20 cellular contexts compared by ENCODE assay signal in the genomic region with DNA sequence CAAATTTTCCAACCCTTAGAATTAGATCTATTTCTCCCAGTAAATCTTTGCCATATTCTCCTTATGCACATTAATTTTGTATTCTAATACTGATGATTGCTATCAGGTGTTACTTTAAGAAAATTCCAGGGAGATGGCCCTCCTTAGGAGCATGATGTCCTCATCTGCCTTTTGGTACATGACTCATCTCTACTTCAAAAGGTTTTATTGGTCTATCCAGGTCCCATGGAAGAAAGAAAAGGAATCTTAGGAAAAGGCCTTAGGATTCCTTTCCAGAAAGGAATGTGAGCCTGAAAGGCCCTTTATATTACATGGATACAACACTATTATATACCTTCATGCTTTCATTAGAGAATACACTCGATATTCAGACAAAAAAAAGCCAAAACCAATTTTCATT.
DNase-seq lines count a peak whose midpoint lies in the region; ATAC-seq, FAIRE-seq and TF ChIP-seq lines count a peak whose summit lies in the region.
"Had no signal": no experiment of that assay in that cellular context is flagged by ENCODE, and none has a peak within 500 bp of the region (broad histone marks: within the 10 kb centered on the region; RNA-seq: fewer than 3 reads in every experiment).

No MANE protein-coding gene starts in this region.

- no peak overlapping the region for H2BK120ac ChIP-seq in H1 (replicated peaks; ENCODE audit: low read depth, low read length)

- H3K56ac ChIP-seq in H1 (replicated peaks; ENCODE audit: insufficient read length, low read depth, low read length), result no peak overlapping the region

- no peaks in the 10 kb centered on the region for H3K4me1 Mint-ChIP-seq in endodermal cell
- H3K4me1 Mint-ChIP-seq: H9 had no signal

- TF ChIP-seq CTCF in H1 (IDR thresholded peaks at IDR 0.05; ENCODE audit: control extremely low read depth in 1 of 3, insufficient read depth in 1 of 3, low read depth in 1 of 3, low read length in 3 of 3) (no peak), endodermal cell (conservative IDR thresholded peaks at IDR 0.05) (no peak)

- FAIRE-seq in H1 (lab: Jason Lieb, UNC), result no peak
- FAIRE-seq: D721Med had no signal

- H3K23me2 ChIP-seq in H1 (ENCODE audit: low read depth, low read length), result no peaks in the 10 kb centered on the region

- H4K5ac ChIP-seq in H1 (ENCODE audit: insufficient read length, low read depth, low read length), result no peak overlapping the region

- CTCF ChIA-PET in H1 (lab: Charles Lee; ENCODE audit: partially characterized antibody), result no interaction called here

- no peak overlapping the region for H2BK15ac ChIP-seq in H1 (ENCODE audit: low read length)

- H3K9me3 ChIP-seq in H1 (ENCODE audit: insufficient read depth in 2 of 2, low read depth in 1 of 2, low read length in 1 of 2), result no peaks in the 10 kb centered on the region
- H3K9me3 ChIP-seq in aorta (ENCODE audit: control insufficient read depth, low read length), result no peaks in the 10 kb centered on the region
- H3K9me3 ChIP-seq in endodermal cell (ENCODE audit: control insufficient read depth, low read length), result no peaks in the 10 kb centered on the region
- H3K9me3 ChIP-seq: BLaER1 had no signal

- intact Hi-C loops in aorta (cut with DNase I), result no loop called here

- no peaks in the 10 kb centered on the region for H3K79me2 ChIP-seq in H1 (ENCODE audit: control insufficient read depth in 1 of 2, insufficient read depth in 2 of 2, low read length in 2 of 2)

- H3K36me3 Mint-ChIP-seq in endodermal cell (ENCODE audit: low read depth), result no peaks in the 10 kb centered on the region

- H2BK12ac ChIP-seq in H1 (ENCODE audit: low read depth, low read length), result no peak overlapping the region

- no peak overlapping the region for H2BK20ac ChIP-seq in H1 (ENCODE audit: low read length)

- TF ChIP-seq RAD21 in H1 (IDR thresholded peaks at IDR 0.05 in 1 of 2, conservative IDR thresholded peaks at IDR 0.05 in 1 of 2; ENCODE audit: low read depth in 2 of 2, low read length in 2 of 2), result no peak

- no peak overlapping the region for H3K27ac ChIP-seq in H1 (ENCODE audit: low read depth, low read length)
- H3K27ac ChIP-seq in aorta (ENCODE audit: low read depth in 1 of 2, low read length in 2 of 2), result no peak overlapping the region
- H3K27ac ChIP-seq in endodermal cell (ENCODE audit: low read depth, low read length), result no peak overlapping the region
- H3K27ac ChIP-seq: BLaER1, RWPE1, SK-N-MC had no signal

- no peak overlapping the region for H3K4ac ChIP-seq in H1 (replicated peaks; ENCODE audit: insufficient read length, low read depth, low read length)

- no peak overlapping the region for H4K91ac ChIP-seq in H1 (replicated peaks; ENCODE audit: insufficient read length, low read length)

- H2AFZ ChIP-seq in H1 (ENCODE audit: low read length), result peak overlapping the region; percentile 44; the same call in 1 of the 2 replicates

- no peak overlapping the region for H3K18ac ChIP-seq in H1 (ENCODE audit: extremely low read depth, low read length)

- H3K36me3 ChIP-seq in H1 (ENCODE audit: control insufficient read depth in 2 of 4, insufficient read depth in 4 of 4, low read length in 3 of 4), result no peaks in the 10 kb centered on the region
- H3K36me3 ChIP-seq in aorta (ENCODE audit: control insufficient read depth in 1 of 2, insufficient read depth in 2 of 2, low read length in 1 of 2), result no peaks in the 10 kb centered on the region
- no peaks in the 10 kb centered on the region for H3K36me3 ChIP-seq in endodermal cell (ENCODE audit: control insufficient read depth, insufficient read depth, low read length)
- H3K36me3 ChIP-seq: BLaER1 had no signal

- no peaks in the 10 kb centered on the region for H3K27me3 Mint-ChIP-seq in endodermal cell (ENCODE audit: insufficient read depth)
- H3K27me3 Mint-ChIP-seq: CD4-positive, alpha-beta T cell had no signal

- TF ChIP-seq EP300 in H1 (IDR thresholded peaks at IDR 0.05; ENCODE audit: borderline replicate concordance in 1 of 2, low read depth in 2 of 2, low read length in 2 of 2), result no peak

- POLR2A ChIA-PET in H1 (lab: Charles Lee; ENCODE audit: partially characterized antibody), result no interaction called here

- H3K27ac Mint-ChIP-seq in endodermal cell, result no peak overlapping the region
- H3K27ac Mint-ChIP-seq: CD4-positive, alpha-beta T cell; H9 had no signal

- H3K79me1 ChIP-seq in H1 (ENCODE audit: low read depth, low read length), result no peaks in the 10 kb centered on the region

- ATAC-seq in aorta (ENCODE audit: low FRiP score), result no peak
- ATAC-seq: Panc1 had no signal

- no peak overlapping the region for H3K4me3 ChIP-seq in H1 (ENCODE audit: extremely low read depth in 1 of 4, insufficient read depth in 2 of 4, low read depth in 3 of 4, low read length in 4 of 4)
- H3K4me3 ChIP-seq in aorta (ENCODE audit: low read length in 2 of 2), result no peak overlapping the region
- no peak overlapping the region for H3K4me3 ChIP-seq in endodermal cell (ENCODE audit: low read length)
- H3K4me3 ChIP-seq: BLaER1, SK-N-MC had no signal

- peaks cover 0 to 3% of the 10 kb centered on the region in 2 experiments for H4K20me1 ChIP-seq in H1 (replicated peaks in 1 of 2; ENCODE audit: control insufficient read depth in 1 of 2, insufficient read depth in 2 of 2, low read length in 2 of 2)
- H4K20me1 ChIP-seq: BLaER1 had no signal

- H3K9me3 Mint-ChIP-seq in endodermal cell, result no peaks in the 10 kb centered on the region
- H3K9me3 Mint-ChIP-seq: H9 had no signal

- TF ChIP-seq POLR2A in H1 (IDR thresholded peaks at IDR 0.05; ENCODE audit: control extremely low read depth in 1 of 2, low read depth in 2 of 2, low read length in 2 of 2), result no peak

- 91% methylated on average over 1 of the region's 1 CpG; no CpG with 5 or more reads in 1 of the 2 experiments for WGBS in H1 (ENCODE audit: extremely low coverage in 1 of 2, insufficient coverage in 1 of 2, insufficient read length in 1 of 2, insufficient replicate concordance in 2 of 2, low coverage in 1 of 2, low lambda C conversion rate in 2 of 2, missing lambda C conversion rate in 1 of 2), 2 experiments
- 58 to 69% methylated on average over 1 of the region's 1 CpG for WGBS in aorta, 2 donors
- WGBS in endodermal cell (ENCODE audit: insufficient coverage in 1 of 2, insufficient read length in 1 of 2), 2 experiments, result 83% methylated on average over 1 of the region's 1 CpG; no CpG with 5 or more reads in 1 of the 2 experiments

- H3K4me2 ChIP-seq in H1 (ENCODE audit: insufficient read depth in 1 of 2, low read depth in 2 of 2, low read length in 2 of 2), result no peak overlapping the region
- H3K4me2 ChIP-seq: BLaER1 had no signal

- peak; percentile 25 for DNase-seq in EL
- peak; percentile 26 for DNase-seq in HT1080 (ENCODE audit: low read depth)
- DNase-seq in H1 (ENCODE audit: low read depth in 1 of 2, low spot score in 2 of 2), result no peak
- DNase-seq in iPS DF 19.7 (ENCODE audit: low read depth, low spot score), result peak; percentile 2
- no peak for DNase-seq in aorta
- no peak for DNase-seq in NCI-H1694 (lab: John Stamatoyannopoulos, UW)
- no peak for DNase-seq in endodermal cell
- DNase-seq in HuH-7.5 (ENCODE audit: low spot score), result no peak
- DNase-seq: CD4-positive, alpha-beta T cell; H9; NCI-H1092 treated with DMSO at 0.1 percent for 48 hours; NCI-H1436; NCI-H1930; NCI-H526 treated with DMSO at 0.1 percent for 48 hours; SHP77 treated with DMSO at 0.1 percent for 48 hours had no signal

- H2BK5ac ChIP-seq in H1 (ENCODE audit: low read depth, low read length), result no peak overlapping the region

- H2AK5ac ChIP-seq in H1 (ENCODE audit: low read depth, low read length), result no peak overlapping the region

- no peak overlapping the region for H4K8ac ChIP-seq in H1 (ENCODE audit: extremely low read depth, insufficient read depth, low read length)

- H3K23ac ChIP-seq in H1 (ENCODE audit: insufficient read length), result no peak overlapping the region

- H3K4me3 Mint-ChIP-seq in endodermal cell, result no peak overlapping the region
- H3K4me3 Mint-ChIP-seq: CD4-positive, alpha-beta T cell; H9 had no signal

- no peak overlapping the region for H3K14ac ChIP-seq in H1 (ENCODE audit: insufficient read length)

- H3K9ac ChIP-seq in H1 (replicated peaks in 1 of 4; ENCODE audit: extremely low read depth in 1 of 4, low read depth in 3 of 4, low read length in 3 of 4), result no peak overlapping the region
- H3K9ac ChIP-seq in endodermal cell (ENCODE audit: extremely low read depth, low read length, poor library complexity, severe bottlenecking), result no peak overlapping the region
- H3K9ac ChIP-seq: BLaER1 had no signal

- H3K27me3 ChIP-seq in H1 (replicated peaks in 1 of 4; ENCODE audit: control insufficient read depth in 3 of 4, extremely low read depth in 1 of 4, insufficient read depth in 3 of 4, low read length in 3 of 4) (no peaks in the 10 kb centered on the region), aorta (ENCODE audit: control insufficient read depth in 1 of 2, insufficient read depth in 2 of 2, low read length in 1 of 2) (no peaks in the 10 kb centered on the region), endodermal cell (ENCODE audit: control insufficient read depth, insufficient read depth, low read length, poor library complexity, severe bottlenecking) (no peaks in the 10 kb centered on the region)
- H3K27me3 ChIP-seq: BLaER1 had no signal

- H3K4me1 ChIP-seq in H1 (replicated peaks in 1 of 4; ENCODE audit: control insufficient read depth in 3 of 4, insufficient read depth in 4 of 4, low read length in 3 of 4), result no peaks in the 10 kb centered on the region
- no peaks in the 10 kb centered on the region for H3K4me1 ChIP-seq in aorta (ENCODE audit: control insufficient read depth in 1 of 2, insufficient read depth in 2 of 2, low read length in 2 of 2)
- no peaks in the 10 kb centered on the region for H3K4me1 ChIP-seq in endodermal cell (ENCODE audit: control insufficient read depth, insufficient read depth, low read length)
- H3K4me1 ChIP-seq: BLaER1 had no signal

TF ChIP-seq in H1, 55 proteins besides CTCF, POLR2A, EP300 and RAD21 (continues in another document):
- TF ChIP-seq ASH2L (IDR thresholded peaks at IDR 0.05; ENCODE audit: low read length) (no peak), SUZ12 (IDR thresholded peaks at IDR 0.05; ENCODE audit: low read length) (no peak), EZH2 (IDR thresholded peaks at IDR 0.05; ENCODE audit: low read depth, low read length, severe bottlenecking) (no peak), KDM1A (IDR thresholded peaks at IDR 0.05; ENCODE audit: borderline replicate concordance, low read length) (no peak), RBBP5 (IDR thresholded peaks at IDR 0.05; ENCODE audit: borderline replicate concordance, low read depth, low read length) (no peak), YY1 (IDR thresholded peaks at IDR 0.05; ENCODE audit: low read depth, low read length) (no peak), HDAC2 (IDR thresholded peaks at IDR 0.05; ENCODE audit: borderline replicate concordance in 1 of 2, low read depth in 2 of 2, low read length in 2 of 2) (no peak)
- TF ChIP-seq, protein P1, sequence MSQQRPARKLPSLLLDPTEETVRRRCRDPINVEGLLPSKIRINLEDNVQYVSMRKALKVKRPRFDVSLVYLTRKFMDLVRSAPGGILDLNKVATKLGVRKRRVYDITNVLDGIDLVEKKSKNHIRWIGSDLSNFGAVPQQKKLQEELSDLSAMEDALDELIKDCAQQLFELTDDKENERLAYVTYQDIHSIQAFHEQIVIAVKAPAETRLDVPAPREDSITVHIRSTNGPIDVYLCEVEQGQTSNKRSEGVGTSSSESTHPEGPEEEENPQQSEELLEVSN (IDR thresholded peaks at IDR 0.05), result no peak

Comparison
In these comparisons a context has a peak if more than half of its experiments do, and no peak if none do; other contexts are left out.
1. DNase-seq: peak in EL (single experiment), HT1080 (single experiment) and iPS DF 19.7 (single experiment); none in H1 (0 of 2), aorta (0 of 2), NCI-H1694 (single experiment), endodermal cell (single experiment) and HuH-7.5 (single experiment).